ENCODE assay signal across 7 cellular contexts in the genomic region with DNA sequence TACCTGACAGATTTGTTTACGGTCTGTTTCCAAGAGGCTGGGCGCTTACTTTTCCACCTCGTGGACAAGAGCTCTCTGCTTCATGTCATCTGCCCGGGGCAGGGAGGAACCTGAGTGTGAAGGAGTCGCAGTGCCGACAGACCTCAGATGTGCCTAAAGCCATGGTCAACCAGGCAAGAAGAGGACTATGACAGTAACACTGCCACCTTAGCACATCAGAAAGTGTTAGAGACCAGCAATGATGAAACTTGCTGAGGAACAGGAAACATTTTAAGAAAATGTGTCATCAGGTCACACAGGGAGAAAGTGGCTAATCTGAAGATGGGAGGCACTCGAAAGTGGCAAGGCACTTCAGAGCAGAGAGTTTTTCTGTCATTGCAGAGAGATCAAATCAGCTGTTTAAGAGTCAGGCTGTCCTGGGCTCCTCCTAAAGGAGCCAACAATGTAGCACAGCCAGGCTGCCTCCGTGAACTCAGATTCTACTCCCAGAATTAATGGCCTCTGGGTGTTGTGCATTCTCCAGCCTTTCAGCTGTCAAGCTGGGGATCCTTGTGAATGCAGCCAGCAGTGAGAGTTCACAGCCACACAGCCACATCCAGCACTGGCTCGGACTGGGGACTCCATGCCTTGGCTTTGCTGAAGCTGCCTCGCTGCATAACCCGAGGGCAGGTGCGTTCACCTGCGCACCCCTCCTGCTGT.
DNase-seq lines count a peak whose midpoint lies in the region; ATAC-seq and TF ChIP-seq lines count a peak whose summit lies in the region.

No MANE protein-coding gene starts in this region.

- intact Hi-C loops in activated CD4-positive, alpha-beta memory T cell treated with anti-CD3 and anti-CD28 coated beads for 36 hours (cut with micrococcal nuclease) = loop anchor here (1.0 to 2.0 kb wide), 5 partner anchors 11 to 145 kb away; no protein-coding TSS in a partner anchor

- ATAC-seq in natural killer cell treated with Interleukin-12 subunit alpha and Interleukin-12 subunit beta and Interleukin-15 and Interleukin-18, amount 100 ng/mL, for 72 hours = peak; percentile 91 to 94
- ATAC-seq in HG02852 (IDR thresholded peaks at IDR 0.05; ENCODE audit: unreplicated experiment) = no peak
- no peak for ATAC-seq in HG03039 (IDR thresholded peaks at IDR 0.05; ENCODE audit: unreplicated experiment)

- H3K4me1 ChIP-seq in HEK293 (ENCODE audit: control insufficient read depth, insufficient read depth, low read length) = no peaks in the 10 kb centered on the region

- no peak overlapping the region for H3K27ac ChIP-seq in HEK293 (ENCODE audit: extremely low read depth, low read depth, low read length)

- H3K9me3 Mint-ChIP-seq in activated CD4-positive, alpha-beta memory T cell treated with anti-CD3 and anti-CD28 coated beads for 36 hours = no peaks in the 10 kb centered on the region
- no peaks in the 10 kb centered on the region for H3K9me3 Mint-ChIP-seq in natural killer cell treated with Interleukin-12 subunit alpha and Interleukin-12 subunit beta and Interleukin-15 and Interleukin-18, amount 100 ng/mL, for 72 hours

- POLR2A ChIA-PET in HEK293 (lab: Yijun Ruan, JAX) = no interaction called here
- POLR2A ChIA-PET in activated CD4-positive, alpha-beta memory T cell treated with anti-CD3 and anti-CD28 coated beads for 36 hours (lab: Charles Lee) = interaction anchor here (0.8 to 4.4 kb wide), 8 partner anchors 10 to 435 kb away, joined by 3 to 36 read pairs (median 6); no protein-coding TSS in a partner anchor

- CTCF ChIA-PET in HEK293 (lab: Yijun Ruan, JAX) = interaction anchor here (0.6 to 3.2 kb wide), 4 partner anchors 9 to 369 kb away, joined by 3 to 10 read pairs (median 4); no protein-coding TSS in a partner anchor
- CTCF ChIA-PET in activated CD4-positive, alpha-beta memory T cell treated with anti-CD3 and anti-CD28 coated beads for 36 hours (lab: Charles Lee) = interaction anchor here (1.0 to 2.0 kb wide), 5 partner anchors 9 to 54 kb away, joined by 4 to 8 read pairs (median 5); no protein-coding TSS in a partner anchor

- H3K9me3 ChIP-seq in HEK293 (ENCODE audit: control insufficient read depth, insufficient read depth, low read depth, low read length) = no peaks in the 10 kb centered on the region

- H3K4me3 ChIP-seq in GM12865 (ENCODE audit: low read depth, low read length) (no peak overlapping the region), HEK293 (ENCODE audit: low read depth, low read length) (no peak overlapping the region)

- H3K27me3 Mint-ChIP-seq in activated CD4-positive, alpha-beta memory T cell treated with anti-CD3 and anti-CD28 coated beads for 36 hours = no peaks in the 10 kb centered on the region
- no peaks in the 10 kb centered on the region for H3K27me3 Mint-ChIP-seq in natural killer cell treated with Interleukin-12 subunit alpha and Interleukin-12 subunit beta and Interleukin-15 and Interleukin-18, amount 100 ng/mL, for 72 hours

- H3K36me3 Mint-ChIP-seq in activated CD4-positive, alpha-beta memory T cell treated with anti-CD3 and anti-CD28 coated beads for 36 hours = peaks cover 41% of the 10 kb centered on the region
- peaks cover 17% of the 10 kb centered on the region for H3K36me3 Mint-ChIP-seq in natural killer cell treated with Interleukin-12 subunit alpha and Interleukin-12 subunit beta and Interleukin-15 and Interleukin-18, amount 100 ng/mL, for 72 hours

- peak overlapping the region; percentile 94 for H3K27ac Mint-ChIP-seq in activated CD4-positive, alpha-beta memory T cell treated with anti-CD3 and anti-CD28 coated beads for 36 hours
- H3K27ac Mint-ChIP-seq in natural killer cell treated with Interleukin-12 subunit alpha and Interleukin-12 subunit beta and Interleukin-15 and Interleukin-18, amount 100 ng/mL, for 72 hours = peak overlapping the region; percentile 36 to 56

- peak overlapping the region; percentile 43 for H3K4me3 Mint-ChIP-seq in activated CD4-positive, alpha-beta memory T cell treated with anti-CD3 and anti-CD28 coated beads for 36 hours
- peak overlapping the region; percentile 47 for H3K4me3 Mint-ChIP-seq in natural killer cell treated with Interleukin-12 subunit alpha and Interleukin-12 subunit beta and Interleukin-15 and Interleukin-18, amount 100 ng/mL, for 72 hours

- no peak for TF ChIP-seq CTCF in GM12865 (IDR thresholded peaks at IDR 0.05; ENCODE audit: insufficient read depth, low read depth, low read length, missing control alignments)
- no peak for TF ChIP-seq CTCF in HEK293 (tag by site-specific recombination; IDR thresholded peaks at IDR 0.05)

- peaks cover 0 to 11% of the 10 kb centered on the region in 2 experiments; a peak in 1 of 3 replicates for H3K36me3 ChIP-seq in HEK293 (ENCODE audit: control insufficient read depth in 2 of 2, insufficient read depth in 1 of 2, low read length in 2 of 2)

- DNase-seq in GM12865 (ENCODE audit: low read depth) (peak; percentile 56), NCI-H226 (no peak)
- peak; percentile 65 for DNase-seq in activated CD4-positive, alpha-beta memory T cell treated with anti-CD3 and anti-CD28 coated beads for 36 hours
- peak; percentile 71 for DNase-seq in natural killer cell treated with Interleukin-12 subunit alpha and Interleukin-12 subunit beta and Interleukin-15 and Interleukin-18, amount 100 ng/mL, for 72 hours (ENCODE audit: low spot score)

- H3K4me1 Mint-ChIP-seq in activated CD4-positive, alpha-beta memory T cell treated with anti-CD3 and anti-CD28 coated beads for 36 hours (ENCODE audit: low read depth) = peaks cover 68% of the 10 kb centered on the region
- peaks cover 48% of the 10 kb centered on the region in 2 donors for H3K4me1 Mint-ChIP-seq in natural killer cell treated with Interleukin-12 subunit alpha and Interleukin-12 subunit beta and Interleukin-15 and Interleukin-18, amount 100 ng/mL, for 72 hours (ENCODE audit: low read depth in 2 of 2)

TF ChIP-seq in HEK293, 187 proteins besides CTCF, POLR2A, EP300 and RAD21:
- peak; percentile 53; the same call in 1 of the 2 replicates for TF ChIP-seq PRDM1 (tag by site-specific recombination; IDR thresholded peaks at IDR 0.05)
- TF ChIP-seq KLF8 (tag by site-specific recombination; IDR thresholded peaks at IDR 0.05) = no peak

Comparison
In these comparisons a context has a peak if more than half of its experiments do, and no peak if none do; other contexts are left out.
1. ATAC-seq: peak in natural killer cell treated with Interleukin-12 subunit alpha and Interleukin-12 subunit beta and Interleukin-15 and Interleukin-18, amount 100 ng/mL, for 72 hours (2 of 2); none in HG02852 (single experiment) and HG03039 (single experiment).